Comparison of ENCODE assay signal across 11 cellular contexts in genomic region chr2:224145751-224146355, GRCh38.
DNase-seq lines count a peak whose midpoint lies in the region; ATAC-seq and TF ChIP-seq lines count a peak whose summit lies in the region.
"Had no signal": no experiment of that assay in that cellular context is flagged by ENCODE, and none has a peak within 500 bp of the region (broad histone marks: within the 10 kb centered on the region; RNA-seq: fewer than 3 reads in every experiment).

No MANE protein-coding gene starts in this region.

- in situ Hi-C loops in brain microvascular endothelial cell (cut with HindIII; ENCODE audit: low pct_ligation_motif_present, low sequenced_read_pairs) = no loop called here

- H3K4me3 ChIP-seq in brain microvascular endothelial cell (ENCODE audit: low read depth, low read length) = no peak overlapping the region

- H3K4me3 Mint-ChIP-seq in activated CD4-positive, alpha-beta T cell treated with anti-CD3 and anti-CD28 coated beads, Interleukin-2, amount 10 ng/mL, durations not matched to agents 24 days and 14 days = no peak overlapping the region
- H3K4me3 Mint-ChIP-seq: B cell, nephron had no signal

- H3K36me3 ChIP-seq in brain microvascular endothelial cell (replicated peaks) = no peaks in the 10 kb centered on the region

- H3K4me1 Mint-ChIP-seq in activated CD4-positive, alpha-beta T cell treated with anti-CD3 and anti-CD28 coated beads, Interleukin-2, amount 10 ng/mL, durations not matched to agents 24 days and 14 days = peaks cover 2% of the 10 kb centered on the region
- H3K4me1 Mint-ChIP-seq: B cell had no signal

- TF ChIP-seq CTCF in brain microvascular endothelial cell (IDR thresholded peaks at IDR 0.05; ENCODE audit: low read depth, low read length, missing control alignments) = no peak

- DNase-seq in A172 (ENCODE audit: low spot score) (peak; percentile 96), HK-2 (ENCODE audit: unreplicated experiment) (peak; percentile 36), brain microvascular endothelial cell (peak; percentile 93), iris pigment epithelial cell (ENCODE audit: low read depth) (peak; percentile 94), NK-92 (lab: John Stamatoyannopoulos, UW; ENCODE audit: unreplicated experiment) (no peak), NCI-H1105 (lab: John Stamatoyannopoulos, UW) (no peak)
- DNase-seq in activated CD4-positive, alpha-beta T cell treated with anti-CD3 and anti-CD28 coated beads, Interleukin-2, amount 10 ng/mL, durations not matched to agents 24 days and 14 days = no peak

- H3K9me3 Mint-ChIP-seq in activated CD4-positive, alpha-beta T cell treated with anti-CD3 and anti-CD28 coated beads, Interleukin-2, amount 10 ng/mL, durations not matched to agents 24 days and 14 days = no peaks in the 10 kb centered on the region
- H3K9me3 Mint-ChIP-seq: activated naive CD4-positive, alpha-beta T cell treated with anti-CD3 and anti-CD28 coated beads, Interleukin-2, amount 50 U/mL, for 72 hours; nephron had no signal

- no peak for ATAC-seq in GM21619 (IDR thresholded peaks at IDR 0.05; ENCODE audit: unreplicated experiment)
- ATAC-seq: activated naive CD4-positive, alpha-beta T cell treated with anti-CD3 and anti-CD28 coated beads, Interleukin-2, amount 50 U/mL, for 72 hours had no signal

- H3K27ac Mint-ChIP-seq in activated CD4-positive, alpha-beta T cell treated with anti-CD3 and anti-CD28 coated beads, Interleukin-2, amount 10 ng/mL, durations not matched to agents 24 days and 14 days = no peak overlapping the region
- H3K27ac Mint-ChIP-seq: activated naive CD4-positive, alpha-beta T cell treated with anti-CD3 and anti-CD28 coated beads, Interleukin-2, amount 50 U/mL, for 72 hours; B cell had no signal

- peak overlapping the region; percentile 63 for H3K27ac ChIP-seq in brain microvascular endothelial cell

- intact Hi-C loops in activated CD4-positive, alpha-beta T cell treated with anti-CD3 and anti-CD28 coated beads, Interleukin-2, amount 10 ng/mL, durations not matched to agents 24 days and 14 days (cut with micrococcal nuclease) = no loop called here

- no peaks in the 10 kb centered on the region for H3K36me3 Mint-ChIP-seq in activated CD4-positive, alpha-beta T cell treated with anti-CD3 and anti-CD28 coated beads, Interleukin-2, amount 10 ng/mL, durations not matched to agents 24 days and 14 days (ENCODE audit: low read depth)
- H3K36me3 Mint-ChIP-seq: activated naive CD4-positive, alpha-beta T cell treated with anti-CD3 and anti-CD28 coated beads, Interleukin-2, amount 50 U/mL, for 72 hours had no signal

- peaks cover 23% of the 10 kb centered on the region for H3K27me3 Mint-ChIP-seq in activated CD4-positive, alpha-beta T cell treated with anti-CD3 and anti-CD28 coated beads, Interleukin-2, amount 10 ng/mL, durations not matched to agents 24 days and 14 days

- H3K27me3 ChIP-seq in brain microvascular endothelial cell (replicated peaks) = no peaks in the 10 kb centered on the region

Comparison
In these comparisons a context has a peak if more than half of its experiments do, and no peak if none do; other contexts are left out.
1. DNase-seq: peak in A172 (single experiment), HK-2 (single experiment), brain microvascular endothelial cell (single experiment) and iris pigment epithelial cell (single experiment); none in NK-92 (single experiment), NCI-H1105 (single experiment) and activated CD4-positive, alpha-beta T cell treated with anti-CD3 and anti-CD28 coated beads, Interleukin-2, amount 10 ng/mL, durations not matched to agents 24 days and 14 days (single experiment).